ENCODE assay signal across 25 cellular contexts in genomic region chr9:90012825-90013425, GRCh38.
DNase-seq lines count a peak whose midpoint lies in the region; ATAC-seq, FAIRE-seq and TF ChIP-seq lines count a peak whose summit lies in the region.
"Had no signal": no experiment of that assay in that cellular context is flagged by ENCODE, and none has a peak within 500 bp of the region (broad histone marks: within the 10 kb centered on the region; RNA-seq: fewer than 3 reads in every experiment).

No MANE protein-coding gene starts in this region.

- TF ChIP-seq CTCF in kidney (IDR thresholded peaks at IDR 0.05; ENCODE audit: borderline replicate concordance, extremely low read depth, insufficient read depth): no peak

- H3K36me3 ChIP-seq in kidney (ENCODE audit: control insufficient read depth in 1 of 2, insufficient read depth in 2 of 2, low read length in 2 of 2) (no peaks in the 10 kb centered on the region), small intestine (ENCODE audit: control insufficient read depth in 2 of 2, insufficient read depth in 2 of 2, low read length in 2 of 2) (no peaks in the 10 kb centered on the region)
- H3K36me3 ChIP-seq: ascending aorta, prostate gland had no signal

- DNase-seq in NCI-H748 (lab: John Stamatoyannopoulos, UW; ENCODE audit: unreplicated experiment) (peak; percentile 27), NCI-H748 treated with DMSO at 0.1 percent for 48 hours (lab: John Stamatoyannopoulos, UW) (no peak), NCI-H2171 (lab: John Stamatoyannopoulos, UW) (peak; percentile 21), kidney (no peak), small intestine (peak; percentile 59), foreskin melanocyte (no peak)
- DNase-seq: activated CD4-positive, alpha-beta T cell treated with anti-CD3 and anti-CD28 coated beads, Interleukin-2, amount 50 U/mL, for 48 hours; activated CD8-positive, alpha-beta memory T cell treated with anti-CD3 and anti-CD28 coated beads, Interleukin-2, amount 50 U/mL, for 48 hours; activated naive CD8-positive, alpha-beta T cell treated with anti-CD3 and anti-CD28 coated beads for 36 hours; central memory CD4-positive, alpha-beta T cell; dermis blood vessel endothelial cell; hypothalamus; KBM-7; MM.1S; NCI-H2081 treated with DMSO at 0.1 percent for 48 hours; SHP77; stimulated activated CD8-positive, alpha-beta memory T cell treated with anti-CD3 and anti-CD28 coated beads, Interleukin-4, amount 100 ng/mL, for 48 hours; T1000; trophoblast cell had no signal

- FAIRE-seq in kidney (lab: Jason Lieb, UNC) (peak; percentile 35), small intestine (lab: Jason Lieb, UNC) (no peak)
- FAIRE-seq: H54 had no signal

- H3K27ac ChIP-seq in kidney (ENCODE audit: low read depth in 2 of 2, low read length in 2 of 2) (no peak overlapping the region), small intestine (ENCODE audit: low read depth in 1 of 2, low read length in 1 of 2) (no peak overlapping the region)
- H3K27ac ChIP-seq: ascending aorta, prostate gland had no signal

- H3K4me1 ChIP-seq in kidney (ENCODE audit: control insufficient read depth in 1 of 2, insufficient read depth in 1 of 2, low read depth in 1 of 2, low read length in 2 of 2): peaks cover 2 to 4% of the 10 kb centered on the region in 2 donors
- H3K4me1 ChIP-seq in small intestine (ENCODE audit: control insufficient read depth in 2 of 2, insufficient read depth in 1 of 2, low read depth in 1 of 2, low read length in 1 of 2): no peaks in the 10 kb centered on the region
- H3K4me1 ChIP-seq: ascending aorta, prostate gland had no signal

- 11 to 47% (median 25%) methylated on average over 3 of the region's 3 CpGs for WGBS in small intestine, 3 donors

- intact Hi-C loops in kidney (cut with DNase I): no loop called here

- no peak overlapping the region for H3K4me3 ChIP-seq in kidney (ENCODE audit: low read length in 2 of 2)
- H3K4me3 ChIP-seq in small intestine (ENCODE audit: low read depth in 1 of 2, low read length in 2 of 2): no peak overlapping the region
- H3K4me3 ChIP-seq: ascending aorta, prostate gland had no signal

- H3K9me3 ChIP-seq in kidney (ENCODE audit: control insufficient read depth in 1 of 2, low read length in 2 of 2) (no peaks in the 10 kb centered on the region), small intestine (ENCODE audit: control insufficient read depth, low read depth) (no peaks in the 10 kb centered on the region)
- H3K9me3 ChIP-seq: ascending aorta, prostate gland had no signal

- H3K27me3 ChIP-seq in small intestine (ENCODE audit: control insufficient read depth in 2 of 2, insufficient read depth in 2 of 2, low read length in 2 of 2): no peaks in the 10 kb centered on the region
- H3K27me3 ChIP-seq: ascending aorta had no signal

- no peak for ATAC-seq in GM19324 (IDR thresholded peaks at IDR 0.05; ENCODE audit: low FRiP score, unreplicated experiment)
- no peak for ATAC-seq in GM21825 (IDR thresholded peaks at IDR 0.05; ENCODE audit: unreplicated experiment)
- ATAC-seq: WTC11 had no signal

- no peak overlapping the region for H3K9ac ChIP-seq in kidney (ENCODE audit: low read length in 2 of 2)

Comparison
In these comparisons a context has a peak if more than half of its experiments do, and no peak if none do; other contexts are left out.
1. DNase-seq: peak in NCI-H748 (single experiment), NCI-H2171 (single experiment) and small intestine (single experiment); none in NCI-H748 treated with DMSO at 0.1 percent for 48 hours (single experiment), kidney (single experiment) and foreskin melanocyte (single experiment).